Comparison of ENCODE assay signal across 20 cellular contexts in genomic region chr1:22676916-22677601, GRCh38. TPM values are rescaled to one million over a fixed set of nuclear protein-coding genes. Genes with fewer than 3 reads are reported as not detected.
"Had no signal": no experiment of that assay in that cellular context is flagged by ENCODE, and none has a peak within 500 bp of the region (broad histone marks: within the 10 kb centered on the region; RNA-seq: fewer than 3 reads in every experiment).

No MANE protein-coding gene starts in this region.

- H3K36me3 ChIP-seq: brain microvascular endothelial cell, right atrium auricular region, upper lobe of left lung had no signal

- H3K9me3 Mint-ChIP-seq: activated CD8-positive, alpha-beta T cell treated with anti-CD3 and anti-CD28 coated beads for 36 hours; activated naive CD8-positive, alpha-beta T cell treated with anti-CD3 and anti-CD28 coated beads for 36 hours; activated T-helper 1 cell treated with anti-CD3 and anti-CD28 coated beads, Interleukin-12 subunit alpha, Interleukin-12 subunit beta, Interleukin-2, Interleukin-4 antibody, amounts not matched to agents 30 ng/mL and 10 ng/mL and 1 ng/mL, durations not matched to agents 14 hours and 24 hours and 36 hours; central memory CD8-positive, alpha-beta T cell; WTC11 had no signal

- H3K4me3 ChIP-seq: coronary artery, right atrium auricular region, smooth muscle cell, upper lobe of left lung had no signal

- ATAC-seq: activated CD8-positive, alpha-beta T cell treated with anti-CD3 and anti-CD28 coated beads for 36 hours; naive thymus-derived CD4-positive, alpha-beta T cell; WTC11 had no signal

- H3K36me3 Mint-ChIP-seq: activated naive CD8-positive, alpha-beta T cell treated with anti-CD3 and anti-CD28 coated beads for 36 hours; naive thymus-derived CD4-positive, alpha-beta T cell; WTC11 had no signal

- H3K27ac ChIP-seq: brain microvascular endothelial cell, coronary artery, right atrium auricular region, upper lobe of left lung had no signal

- H3K27ac Mint-ChIP-seq: activated CD8-positive, alpha-beta T cell treated with anti-CD3 and anti-CD28 coated beads for 36 hours; activated naive CD8-positive, alpha-beta T cell treated with anti-CD3 and anti-CD28 coated beads for 36 hours; activated T-helper 1 cell treated with anti-CD3 and anti-CD28 coated beads, Interleukin-12 subunit alpha, Interleukin-12 subunit beta, Interleukin-2, Interleukin-4 antibody, amounts not matched to agents 30 ng/mL and 10 ng/mL and 1 ng/mL, durations not matched to agents 14 hours and 24 hours and 36 hours; naive thymus-derived CD4-positive, alpha-beta T cell; WTC11 had no signal

- DNase-seq: activated CD4-positive, alpha-beta T cell treated with anti-CD3 and anti-CD28 coated beads for 48 hours; activated CD8-positive, alpha-beta memory T cell treated with anti-CD3 and anti-CD28 coated beads, Interleukin-2, amount 50 U/mL, for 4 hours; activated CD8-positive, alpha-beta T cell treated with anti-CD3 and anti-CD28 coated beads for 36 hours; activated naive CD8-positive, alpha-beta T cell treated with anti-CD3 and anti-CD28 coated beads for 36 hours; brain microvascular endothelial cell; effector CD8-positive, alpha-beta T cell; foreskin melanocyte; kidney glomerular epithelial cell; naive thymus-derived CD4-positive, alpha-beta T cell; stimulated activated CD4-positive, alpha-beta T cell treated with anti-CD3 and anti-CD28 coated beads, Interleukin-4, amount 100 ng/mL, for 4 hours; stimulated activated CD8-positive, alpha-beta memory T cell treated with anti-CD3 and anti-CD28 coated beads, Interleukin-4, amount 100 ng/mL, for 48 hours; stimulated activated naive CD4-positive, alpha-beta T cell treated with Interleukin-2 at 50 U/mL for 16 hours; T-helper 2 cell had no signal

- H3K9me3 ChIP-seq: right atrium auricular region, upper lobe of left lung had no signal

- H3K4me3 Mint-ChIP-seq: activated CD8-positive, alpha-beta T cell treated with anti-CD3 and anti-CD28 coated beads for 36 hours; activated naive CD8-positive, alpha-beta T cell treated with anti-CD3 and anti-CD28 coated beads for 36 hours; activated T-helper 1 cell treated with anti-CD3 and anti-CD28 coated beads, Interleukin-12 subunit alpha, Interleukin-12 subunit beta, Interleukin-2, Interleukin-4 antibody, amounts not matched to agents 30 ng/mL and 10 ng/mL and 1 ng/mL, durations not matched to agents 14 hours and 24 hours and 36 hours; central memory CD8-positive, alpha-beta T cell; naive thymus-derived CD4-positive, alpha-beta T cell; WTC11 had no signal

- H3K4me1 ChIP-seq: right atrium auricular region, upper lobe of left lung had no signal

- H3K4me1 Mint-ChIP-seq: activated naive CD8-positive, alpha-beta T cell treated with anti-CD3 and anti-CD28 coated beads for 36 hours; central memory CD8-positive, alpha-beta T cell; naive thymus-derived CD4-positive, alpha-beta T cell had no signal

RNA-seq across cellular contexts. Expression of gene C1QB, which starts 24.0 kb away (rescaled TPM):
- total RNA-seq: activated CD8-positive, alpha-beta T cell treated with anti-CD3 and anti-CD28 coated beads for 36 hours; activated naive CD8-positive, alpha-beta T cell treated with anti-CD3 and anti-CD28 coated beads for 36 hours; activated T-helper 1 cell treated with anti-CD3 and anti-CD28 coated beads, Interleukin-12 subunit alpha, Interleukin-12 subunit beta, Interleukin-2, Interleukin-4 antibody, amounts not matched to agents 30 ng/mL and 10 ng/mL and 1 ng/mL, durations not matched to agents 14 hours and 24 hours and 36 hours; smooth muscle cell had no signal

RNA-seq across cellular contexts. Expression of gene EPHB2, which starts 33.6 kb away (rescaled TPM):
- total RNA-seq: activated T-helper 1 cell treated with anti-CD3 and anti-CD28 coated beads, Interleukin-12 subunit alpha, Interleukin-12 subunit beta, Interleukin-2, Interleukin-4 antibody, amounts not matched to agents 30 ng/mL and 10 ng/mL and 1 ng/mL, durations not matched to agents 14 hours and 24 hours and 36 hours had no signal

RNA-seq across cellular contexts. Expression of gene C1QC, which starts 33.6 kb away (rescaled TPM):
- total RNA-seq: activated CD8-positive, alpha-beta T cell treated with anti-CD3 and anti-CD28 coated beads for 36 hours; activated naive CD8-positive, alpha-beta T cell treated with anti-CD3 and anti-CD28 coated beads for 36 hours; activated T-helper 1 cell treated with anti-CD3 and anti-CD28 coated beads, Interleukin-12 subunit alpha, Interleukin-12 subunit beta, Interleukin-2, Interleukin-4 antibody, amounts not matched to agents 30 ng/mL and 10 ng/mL and 1 ng/mL, durations not matched to agents 14 hours and 24 hours and 36 hours; smooth muscle cell had no signal

RNA-seq across cellular contexts. Expression of gene C1QA, which starts 40.6 kb away (rescaled TPM):
- total RNA-seq: activated CD8-positive, alpha-beta T cell treated with anti-CD3 and anti-CD28 coated beads for 36 hours; activated naive CD8-positive, alpha-beta T cell treated with anti-CD3 and anti-CD28 coated beads for 36 hours; activated T-helper 1 cell treated with anti-CD3 and anti-CD28 coated beads, Interleukin-12 subunit alpha, Interleukin-12 subunit beta, Interleukin-2, Interleukin-4 antibody, amounts not matched to agents 30 ng/mL and 10 ng/mL and 1 ng/mL, durations not matched to agents 14 hours and 24 hours and 36 hours; smooth muscle cell had no signal
